13 cellular contexts compared by ENCODE assay signal in genomic region chr9:137720571-137721110, GRCh38.
DNase-seq lines count a peak whose midpoint lies in the region; ATAC-seq and TF ChIP-seq lines count a peak whose summit lies in the region.
"Had no signal": no experiment of that assay in that cellular context is flagged by ENCODE, and none has a peak within 500 bp of the region (broad histone marks: within the 10 kb centered on the region; RNA-seq: fewer than 3 reads in every experiment).

No MANE protein-coding gene starts in this region.

- no peak overlapping the region for H3K4me3 ChIP-seq in colonic mucosa
- H3K4me3 ChIP-seq in stomach = no peak overlapping the region
- H3K4me3 ChIP-seq: psoas muscle, upper lobe of right lung had no signal

- H3K36me3 ChIP-seq in colonic mucosa (no peaks in the 10 kb centered on the region), stomach (peaks cover 25 to 56% (median 51%) of the 10 kb centered on the region in 4 donors)

- peak overlapping the region; percentile 70 for H3K27ac Mint-ChIP-seq in activated naive CD4-positive, alpha-beta T cell treated with anti-CD3 and anti-CD28 coated beads for 36 hours
- H3K27ac Mint-ChIP-seq in WTC11 (peak overlapping the region; percentile 45), immature natural killer cell (peak overlapping the region in 5 of 6 donors; percentile 12 to 59 (median 21))
- H3K27ac Mint-ChIP-seq in stimulated activated memory B cell treated with anti-CD40 and anti-IgM and Interleukin-4, amounts not matched to agents 10 μg/mL and 1 μg/mL and 100 μg/mL, for 72 hours = peak overlapping the region; percentile 99

- H3K27ac ChIP-seq in colonic mucosa = no peak overlapping the region
- H3K27ac ChIP-seq in stomach = no peak overlapping the region
- H3K27ac ChIP-seq: psoas muscle, upper lobe of right lung had no signal

- H3K4me3 Mint-ChIP-seq in activated naive CD4-positive, alpha-beta T cell treated with anti-CD3 and anti-CD28 coated beads for 36 hours = no peak overlapping the region
- no peak overlapping the region for H3K4me3 Mint-ChIP-seq in WTC11
- peak overlapping the region in 1 of 5 donors; percentile 23 for H3K4me3 Mint-ChIP-seq in immature natural killer cell
- H3K4me3 Mint-ChIP-seq in stimulated activated memory B cell treated with anti-CD40 and anti-IgM and Interleukin-4, amounts not matched to agents 10 μg/mL and 1 μg/mL and 100 μg/mL, for 72 hours = no peak overlapping the region

- H3K36me3 Mint-ChIP-seq in activated naive CD4-positive, alpha-beta T cell treated with anti-CD3 and anti-CD28 coated beads for 36 hours (ENCODE audit: low read depth) = peaks cover 59% of the 10 kb centered on the region
- peaks cover 60% of the 10 kb centered on the region for H3K36me3 Mint-ChIP-seq in WTC11
- peaks cover 42 to 49% (median 45%) of the 10 kb centered on the region in 3 donors for H3K36me3 Mint-ChIP-seq in immature natural killer cell
- peaks cover 87% of the 10 kb centered on the region for H3K36me3 Mint-ChIP-seq in stimulated activated memory B cell treated with anti-CD40 and anti-IgM and Interleukin-4, amounts not matched to agents 10 μg/mL and 1 μg/mL and 100 μg/mL, for 72 hours

- intact Hi-C loops in activated naive CD4-positive, alpha-beta T cell treated with anti-CD3 and anti-CD28 coated beads for 36 hours (cut with micrococcal nuclease) = no loop called here
- intact Hi-C loops in colonic mucosa (cut with DNase I) (no loop called here), stomach (cut with DNase I; ENCODE audit: low total_unique reads) (no loop called here)

- H3K27me3 ChIP-seq in colonic mucosa (no peaks in the 10 kb centered on the region), stomach (no peaks in the 10 kb centered on the region)
- H3K27me3 ChIP-seq: upper lobe of right lung had no signal

- no peak overlapping the region for H3K9ac ChIP-seq in colonic mucosa (ENCODE audit: low read depth in 2 of 2, low read length in 2 of 2)

- DNase-seq in activated naive CD4-positive, alpha-beta T cell treated with anti-CD3 and anti-CD28 coated beads for 36 hours = no peak
- DNase-seq in activated naive CD4-positive, alpha-beta T cell treated with Interleukin-2 at 50 U/mL for 16 hours = no peak
- no peak for DNase-seq in WTC11 (ENCODE audit: low spot score)
- DNase-seq in immature natural killer cell = no peak
- DNase-seq in colonic mucosa = no peak
- DNase-seq in activated CD8-positive, alpha-beta memory T cell treated with anti-CD3 and anti-CD28 coated beads, Interleukin-2, amount 50 U/mL, for 48 hours = no peak
- DNase-seq in stomach = no peak
- DNase-seq: amygdala; erythroblast; psoas muscle; stimulated activated naive CD4-positive, alpha-beta T cell; upper lobe of right lung had no signal

- no peak for TF ChIP-seq POLR2A in stomach (IDR thresholded peaks at IDR 0.05)

- peaks cover 38% of the 10 kb centered on the region for H3K4me1 Mint-ChIP-seq in activated naive CD4-positive, alpha-beta T cell treated with anti-CD3 and anti-CD28 coated beads for 36 hours (ENCODE audit: low read depth)
- H3K4me1 Mint-ChIP-seq in WTC11 (peaks cover 26% of the 10 kb centered on the region), immature natural killer cell (peaks cover 49 to 72% of the 10 kb centered on the region in 2 donors)
- H3K4me1 Mint-ChIP-seq in stimulated activated memory B cell treated with anti-CD40 and anti-IgM and Interleukin-4, amounts not matched to agents 10 μg/mL and 1 μg/mL and 100 μg/mL, for 72 hours = peaks cover 44% of the 10 kb centered on the region

- no peak for TF ChIP-seq CTCF in WTC11 (IDR thresholded peaks at IDR 0.05)
- no peak for TF ChIP-seq CTCF in colonic mucosa (IDR thresholded peaks at IDR 0.05)
- TF ChIP-seq CTCF in stomach (IDR thresholded peaks at IDR 0.05) = no peak

- WGBS in stomach, 5 donors = 89 to 93% (median 91%) methylated on average over 24 to 27 of the region's 27 CpGs

- no peak for TF ChIP-seq EP300 in stomach (IDR thresholded peaks at IDR 0.05)

- no peaks in the 10 kb centered on the region for H3K27me3 Mint-ChIP-seq in activated naive CD4-positive, alpha-beta T cell treated with anti-CD3 and anti-CD28 coated beads for 36 hours (ENCODE audit: low read depth)
- H3K27me3 Mint-ChIP-seq in WTC11 (ENCODE audit: low read depth) = no peaks in the 10 kb centered on the region
- H3K27me3 Mint-ChIP-seq in immature natural killer cell (ENCODE audit: low read depth in 3 of 3) = peaks cover 62 to 70% (median 63%) of the 10 kb centered on the region in 3 donors
- H3K27me3 Mint-ChIP-seq in stimulated activated memory B cell treated with anti-CD40 and anti-IgM and Interleukin-4, amounts not matched to agents 10 μg/mL and 1 μg/mL and 100 μg/mL, for 72 hours = no peaks in the 10 kb centered on the region

- POLR2A ChIA-PET in WTC11 (lab: Charles Lee) = no interaction called here

- peaks cover 23% of the 10 kb centered on the region for H3K9me3 Mint-ChIP-seq in activated naive CD4-positive, alpha-beta T cell treated with anti-CD3 and anti-CD28 coated beads for 36 hours
- H3K9me3 Mint-ChIP-seq in WTC11 = peaks cover 24% of the 10 kb centered on the region
- peaks cover 12 to 51% (median 36%) of the 10 kb centered on the region in 6 donors for H3K9me3 Mint-ChIP-seq in immature natural killer cell
- H3K9me3 Mint-ChIP-seq in stimulated activated memory B cell treated with anti-CD40 and anti-IgM and Interleukin-4, amounts not matched to agents 10 μg/mL and 1 μg/mL and 100 μg/mL, for 72 hours = peaks cover 19% of the 10 kb centered on the region

- CTCF ChIA-PET in activated naive CD4-positive, alpha-beta T cell treated with anti-CD3 and anti-CD28 coated beads for 36 hours (lab: Charles Lee) = interaction anchor here (0.9 kb wide), 1 partner anchor 48 kb away, joined by 3 read pairs; no protein-coding TSS in a partner anchor
- CTCF ChIA-PET in WTC11 (lab: Charles Lee) = interaction anchor here (0.7 to 0.9 kb wide), 2 partner anchors 49 to 142 kb away, joined by 3 read pairs; partner anchors contain the start of gene DPH7

- no peaks in the 10 kb centered on the region for H3K4me1 ChIP-seq in colonic mucosa
- H3K4me1 ChIP-seq in stomach = peaks cover 0 to 24% (median 11%) of the 10 kb centered on the region in 4 donors

- H3K9me3 ChIP-seq in colonic mucosa (no peaks in the 10 kb centered on the region), stomach (peaks cover 0 to 6% (median 2%) of the 10 kb centered on the region in 4 donors)
- H3K9me3 ChIP-seq: psoas muscle, upper lobe of right lung had no signal

- ATAC-seq in WTC11 = no peak
- ATAC-seq in stimulated activated memory B cell treated with anti-CD40 and anti-IgM and Interleukin-4, amounts not matched to agents 10 μg/mL and 1 μg/mL and 100 μg/mL, for 72 hours = no peak
- ATAC-seq: psoas muscle, upper lobe of right lung had no signal

TF ChIP-seq in WTC11, 78 proteins besides CTCF, POLR2A, EP300 and RAD21:
- TF ChIP-seq CREB1 (CRISPR knock-in tag; IDR thresholded peaks at IDR 0.05) = no peak
- no peak for TF ChIP-seq KAT7 (CRISPR knock-in tag; IDR thresholded peaks at IDR 0.05; ENCODE audit: borderline replicate concordance)
- TF ChIP-seq ZBTB43 (CRISPR knock-in tag; IDR thresholded peaks at IDR 0.05) = peak; percentile 79; the same call in 1 of the 2 replicates
TF ChIP-seq in WTC11: peak in this region for 1.

Comparison
In these comparisons a context has a peak if more than half of its experiments do, and no peak if none do; other contexts are left out.
1. H3K27ac Mint-ChIP-seq: peak in every context shown above with its lines; median percentile 99 in stimulated activated memory B cell treated with anti-CD40 and anti-IgM and Interleukin-4, amounts not matched to agents 10 μg/mL and 1 μg/mL and 100 μg/mL, for 72 hours; 70 in activated naive CD4-positive, alpha-beta T cell treated with anti-CD3 and anti-CD28 coated beads for 36 hours; 45 in WTC11; 21 in immature natural killer cell.